ENCODE assay signal across 7 cellular contexts in genomic region chr1:19502284-19502683, GRCh38. TPM values are rescaled to one million over a fixed set of nuclear protein-coding genes. Genes with fewer than 3 reads are reported as not detected.
DNase-seq lines count a peak whose midpoint lies in the region; ATAC-seq and TF ChIP-seq lines count a peak whose summit lies in the region.
"Not testable (repeated sequence)": the region's sequence is repeated elsewhere in the genome, so short reads cannot be mapped to it uniquely, and the experiment has no call there.

No MANE protein-coding gene starts in this region.

- H4K20me1 ChIP-seq in Karpas-422 (ENCODE audit: insufficient read depth, low read depth, low read length) = not testable (repeated sequence)

- H3K36me3 Mint-ChIP-seq in activated CD8-positive, alpha-beta T cell treated with anti-CD3 and anti-CD28 coated beads for 36 hours (ENCODE audit: low read depth); activated naive CD8-positive, alpha-beta T cell treated with anti-CD3 and anti-CD28 coated beads, Interleukin-2, amount 50 U/mL, for 24 hours (ENCODE audit: low read depth): not testable (repeated sequence)

- H3K4me1 ChIP-seq in Karpas-422 (ENCODE audit: low read length) (peaks cover 18% of the 10 kb centered on the region), heart right ventricle (peaks cover 9 to 51% (median 36%) of the 10 kb centered on the region in 9 donors)
- not testable (repeated sequence) for H3K4me1 ChIP-seq in Panc1 (ENCODE audit: control insufficient read depth, insufficient read depth, low read length)

- WGBS in heart right ventricle, 2 donors = 81% methylated on average over 6 of the region's 6 CpGs

- H3K4me3 Mint-ChIP-seq in activated CD8-positive, alpha-beta T cell treated with anti-CD3 and anti-CD28 coated beads for 36 hours; activated naive CD8-positive, alpha-beta T cell treated with anti-CD3 and anti-CD28 coated beads, Interleukin-2, amount 50 U/mL, for 24 hours: not testable (repeated sequence)

- not testable (repeated sequence) for H3K36me3 ChIP-seq in Karpas-422 (ENCODE audit: insufficient read depth, low read length); Panc1 (ENCODE audit: control insufficient read depth, insufficient read depth, low read length); heart right ventricle

- CTCF ChIA-PET in Panc1 (lab: Charles Lee) = not testable (repeated sequence)
- CTCF ChIA-PET in activated CD8-positive, alpha-beta T cell treated with anti-CD3 and anti-CD28 coated beads for 36 hours (lab: Charles Lee) = interaction anchor here (1.2 to 2.5 kb wide), 2 partner anchors 9 to 15 kb away, joined by 3 to 10 read pairs; no protein-coding TSS in a partner anchor

- H3K9me3 ChIP-seq in Karpas-422 (ENCODE audit: low read length); Panc1 (ENCODE audit: control insufficient read depth, insufficient read depth, low read depth, low read length); heart right ventricle: not testable (repeated sequence)

- not testable (repeated sequence) for BruUV-seq in Panc1 (replicated peaks; lab: Mats Ljungman, UMichigan)

- H3K9me3 Mint-ChIP-seq in activated CD8-positive, alpha-beta T cell treated with anti-CD3 and anti-CD28 coated beads for 36 hours; activated naive CD8-positive, alpha-beta T cell treated with anti-CD3 and anti-CD28 coated beads, Interleukin-2, amount 50 U/mL, for 24 hours: not testable (repeated sequence)

- H3K4me2 ChIP-seq in Karpas-422 (ENCODE audit: low read depth, low read length, poor library complexity, severe bottlenecking) = not testable (repeated sequence)

- POLR2A ChIA-PET in Panc1 (lab: Charles Lee); activated CD8-positive, alpha-beta T cell treated with anti-CD3 and anti-CD28 coated beads for 36 hours (lab: Charles Lee): not testable (repeated sequence)

- in situ Hi-C loops in Panc1 (cut with HindIII; ENCODE audit: low pct_unique_long_range_greater_than_20kb, low sequenced_read_pairs) = not testable (repeated sequence)

- H3K27me3 Mint-ChIP-seq in activated CD8-positive, alpha-beta T cell treated with anti-CD3 and anti-CD28 coated beads for 36 hours; activated naive CD8-positive, alpha-beta T cell treated with anti-CD3 and anti-CD28 coated beads, Interleukin-2, amount 50 U/mL, for 24 hours: not testable (repeated sequence)

- not testable (repeated sequence) for H3K27ac ChIP-seq in Karpas-422 (ENCODE audit: low read length); Panc1 (ENCODE audit: low read length)
- H3K27ac ChIP-seq in heart right ventricle = peak overlapping the region in 7 of 10 donors; percentile 14 to 91 (median 69)

- not testable (repeated sequence) for H3K9me2 ChIP-seq in Karpas-422 (replicated peaks; ENCODE audit: insufficient read depth, low read length)

- not testable (repeated sequence) for H3K79me2 ChIP-seq in Karpas-422 (ENCODE audit: low read length)

- 0 out of 2 replicates have a peak, but pooled peaks have one; percentile 35 for ATAC-seq in Panc1
- ATAC-seq in activated CD8-positive, alpha-beta T cell treated with anti-CD3 and anti-CD28 coated beads for 36 hours; heart right ventricle: not testable (repeated sequence)
- ATAC-seq in activated naive CD8-positive, alpha-beta T cell treated with anti-CD3 and anti-CD28 coated beads, Interleukin-2, amount 50 U/mL, for 24 hours = peak; percentile 16

- intact Hi-C loops in Panc1 (cut with micrococcal nuclease; ENCODE audit: unreplicated experiment); activated CD8-positive, alpha-beta T cell treated with anti-CD3 and anti-CD28 coated beads for 36 hours (cut with micrococcal nuclease); heart right ventricle (cut with DNase I): not testable (repeated sequence)

- not testable (repeated sequence) for H3K9ac ChIP-seq in Karpas-422 (ENCODE audit: low read length)

- H2AFZ ChIP-seq in Karpas-422 (ENCODE audit: low read length) = not testable (repeated sequence)

- not testable (repeated sequence) for H3K27me3 ChIP-seq in Karpas-422 (ENCODE audit: low read length); Panc1 (ENCODE audit: control insufficient read depth, insufficient read depth, low read length); heart right ventricle

- peaks cover 20% of the 10 kb centered on the region for H3K4me1 Mint-ChIP-seq in activated CD8-positive, alpha-beta T cell treated with anti-CD3 and anti-CD28 coated beads for 36 hours (ENCODE audit: low read depth)
- peaks cover 35% of the 10 kb centered on the region for H3K4me1 Mint-ChIP-seq in activated naive CD8-positive, alpha-beta T cell treated with anti-CD3 and anti-CD28 coated beads, Interleukin-2, amount 50 U/mL, for 24 hours

- peak overlapping the region; percentile 58 for H3K27ac Mint-ChIP-seq in activated CD8-positive, alpha-beta T cell treated with anti-CD3 and anti-CD28 coated beads for 36 hours
- H3K27ac Mint-ChIP-seq in activated naive CD8-positive, alpha-beta T cell treated with anti-CD3 and anti-CD28 coated beads, Interleukin-2, amount 50 U/mL, for 24 hours = peak overlapping the region; percentile 76

- not testable (repeated sequence) for H3K4me3 ChIP-seq in Karpas-422 (ENCODE audit: low read length); Panc1 (ENCODE audit: low read depth in 2 of 2, low read length in 2 of 2); heart right ventricle

- peak; percentile 26 for DNase-seq in Karpas-422
- not testable (repeated sequence) for DNase-seq in Panc1 (ENCODE audit: low read depth, low spot score); activated CD8-positive, alpha-beta T cell treated with anti-CD3 and anti-CD28 coated beads for 36 hours; activated naive CD8-positive, alpha-beta T cell treated with anti-CD3 and anti-CD28 coated beads, Interleukin-2, amount 50 U/mL, for 24 hours; heart right ventricle
- peak; percentile 85 for DNase-seq in dermis blood vessel endothelial cell
- peak; percentile 39 for DNase-seq in pulmonary artery endothelial cell (ENCODE audit: low read depth, low spot score)

- TF ChIP-seq CTCF in Panc1 (IDR thresholded peaks at IDR 0.05); activated CD8-positive, alpha-beta T cell treated with anti-CD3 and anti-CD28 coated beads for 36 hours (IDR thresholded peaks at IDR 0.05); heart right ventricle (IDR thresholded peaks at IDR 0.05): not testable (repeated sequence)

RNA-seq across cellular contexts. Expression of gene CAPZB, which starts 16.9 kb away (rescaled TPM):
- total RNA-seq in Karpas-422 (2014; rRNA removed; shearing (Covaris generic); ENCODE audit: low replicate concordance) = 55.5 and 72.9 TPM in 2 replicates
- 491 TPM for total RNA-seq in Panc1 (2021; ENCODE audit: unreplicated experiment)
- polyA plus RNA-seq in Panc1 (2012; ENCODE audit: insufficient read length) = 494 TPM
- 100 to 1,000 TPM; 335 to 340 TPM for total RNA-seq in activated CD8-positive, alpha-beta T cell treated with anti-CD3 and anti-CD28 coated beads for 36 hours
- total RNA-seq in dermis blood vessel endothelial cell = 160 and 165 TPM in 2 replicates
- total RNA-seq in heart right ventricle = 100 to 1,000 TPM; 207 to 307 (median 228) TPM
- polyA plus RNA-seq in heart right ventricle = 100 to 1,000 TPM; 158 to 236 TPM
- 113 and 132 TPM in 2 replicates for total RNA-seq in pulmonary artery endothelial cell
